ENCODE assay signal across 8 cellular contexts in genomic region chr10:124650820-124651401, GRCh38.
DNase-seq lines count a peak whose midpoint lies in the region; ATAC-seq and TF ChIP-seq lines count a peak whose summit lies in the region.

No MANE protein-coding gene starts in this region.

- in situ Hi-C loops in gastrocnemius medialis (cut with MboI; ENCODE audit: low sequenced_read_pairs in 4 of 4): no loop called here

- peaks cover 100% of the 10 kb centered on the region for H3K4me1 ChIP-seq in CD4-positive, alpha-beta memory T cell (ENCODE audit: insufficient read depth, low read length)
- H3K4me1 ChIP-seq in SJCRH30 (peaks cover 48% of the 10 kb centered on the region), gastrocnemius medialis (peaks cover 60 to 94% of the 10 kb centered on the region in 2 donors)

- POLR2A ChIA-PET in CD4-positive, alpha-beta memory T cell (lab: Charles Lee; ENCODE audit: partially characterized antibody): interaction anchor here (0.8 to 15.2 kb wide), 12 partner anchors 13 to 90 kb away, joined by 3 to 439 read pairs (median 67); no protein-coding TSS in a partner anchor

- no peaks in the 10 kb centered on the region for H3K9me3 Mint-ChIP-seq in CD4-positive, alpha-beta memory T cell
- H3K9me3 Mint-ChIP-seq in activated naive CD4-positive, alpha-beta T cell treated with anti-CD3 and anti-CD28 coated beads, Interleukin-2, amount 50 U/mL, for 24 hours: no peaks in the 10 kb centered on the region

- no peak for TF ChIP-seq CTCF in gastrocnemius medialis (IDR thresholded peaks at IDR 0.05 in 4 of 5, conservative IDR thresholded peaks at IDR 0.05 in 1 of 5)

- no peak overlapping the region for H3K4me3 ChIP-seq in CD4-positive, alpha-beta memory T cell (ENCODE audit: low read length in 2 of 2)
- no peak overlapping the region for H3K4me3 ChIP-seq in SJCRH30
- no peak overlapping the region for H3K4me3 ChIP-seq in gastrocnemius medialis

- no peaks in the 10 kb centered on the region for H3K27me3 ChIP-seq in CD4-positive, alpha-beta memory T cell (ENCODE audit: insufficient read depth, low read length)
- no peaks in the 10 kb centered on the region for H3K27me3 ChIP-seq in SJCRH30
- no peaks in the 10 kb centered on the region for H3K27me3 ChIP-seq in gastrocnemius medialis

- TF ChIP-seq POLR2A in gastrocnemius medialis (IDR thresholded peaks at IDR 0.05): no peak

- CTCF ChIA-PET in CD4-positive, alpha-beta memory T cell (lab: Charles Lee; ENCODE audit: partially characterized antibody): interaction anchor here (0.8 to 10.6 kb wide), 9 partner anchors 8 to 94 kb away, joined by 3 to 200 read pairs (median 35); no protein-coding TSS in a partner anchor

- peak overlapping the region; percentile 45 to 87 (median 74) for H3K4me3 Mint-ChIP-seq in CD4-positive, alpha-beta memory T cell
- H3K4me3 Mint-ChIP-seq in activated naive CD4-positive, alpha-beta T cell treated with anti-CD3 and anti-CD28 coated beads, Interleukin-2, amount 50 U/mL, for 24 hours: peak overlapping the region; percentile 3

- H3K36me3 Mint-ChIP-seq in CD4-positive, alpha-beta memory T cell: peaks cover 8 to 28% of the 10 kb centered on the region in 2 donors
- H3K36me3 Mint-ChIP-seq in activated naive CD4-positive, alpha-beta T cell treated with anti-CD3 and anti-CD28 coated beads, Interleukin-2, amount 50 U/mL, for 24 hours: no peaks in the 10 kb centered on the region

- peaks cover 78 to 100% (median 94%) of the 10 kb centered on the region in 4 donors for H3K4me1 Mint-ChIP-seq in CD4-positive, alpha-beta memory T cell
- H3K4me1 Mint-ChIP-seq in activated naive CD4-positive, alpha-beta T cell treated with anti-CD3 and anti-CD28 coated beads, Interleukin-2, amount 50 U/mL, for 24 hours: peaks cover 86% of the 10 kb centered on the region

- no peak for ATAC-seq in gastrocnemius medialis
- no peak for ATAC-seq in GM21367 (IDR thresholded peaks at IDR 0.05; ENCODE audit: unreplicated experiment)

- H3K27ac ChIP-seq in CD4-positive, alpha-beta memory T cell (ENCODE audit: low read depth, low read length): peak overlapping the region; percentile 79
- H3K27ac ChIP-seq in SJCRH30 (peak overlapping the region; percentile 91), gastrocnemius medialis (peak overlapping the region; percentile 76 to 85 (median 82))

- peaks cover 7% of the 10 kb centered on the region for H3K36me3 ChIP-seq in CD4-positive, alpha-beta memory T cell (ENCODE audit: insufficient read depth, low read length)
- H3K36me3 ChIP-seq in SJCRH30: no peaks in the 10 kb centered on the region
- H3K36me3 ChIP-seq in gastrocnemius medialis: no peaks in the 10 kb centered on the region

- no peaks in the 10 kb centered on the region for H3K27me3 Mint-ChIP-seq in CD4-positive, alpha-beta memory T cell
- H3K27me3 Mint-ChIP-seq in activated naive CD4-positive, alpha-beta T cell treated with anti-CD3 and anti-CD28 coated beads, Interleukin-2, amount 50 U/mL, for 24 hours: no peaks in the 10 kb centered on the region

- peak; percentile 59 to 88 (median 65) for DNase-seq in CD4-positive, alpha-beta memory T cell
- DNase-seq in SJCRH30: peak in 1 of 2 experiments; percentile 22
- DNase-seq in gastrocnemius medialis: no peak
- DNase-seq in COR-L47 (lab: John Stamatoyannopoulos, UW): no peak
- no peak for DNase-seq in DMS114 treated with DMSO at 0.1 percent for 48 hours (lab: John Stamatoyannopoulos, UW; ENCODE audit: unreplicated experiment)
- DNase-seq in head of caudate nucleus: no peak

- intact Hi-C loops in CD4-positive, alpha-beta memory T cell (cut with micrococcal nuclease): loop anchor here (2.0 kb wide), 1 partner anchor 20 kb away; no protein-coding TSS in a partner anchor
- intact Hi-C loops in gastrocnemius medialis (cut with DNase I; ENCODE audit: low total_unique reads) (no loop called here), head of caudate nucleus (cut with DNase I) (no loop called here)

- H3K9me3 ChIP-seq in CD4-positive, alpha-beta memory T cell (ENCODE audit: control insufficient read depth in 1 of 2, low read length in 2 of 2): no peaks in the 10 kb centered on the region
- H3K9me3 ChIP-seq in SJCRH30 (replicated peaks) (no peaks in the 10 kb centered on the region), gastrocnemius medialis (no peaks in the 10 kb centered on the region)

- H3K27ac Mint-ChIP-seq in CD4-positive, alpha-beta memory T cell: peak overlapping the region; percentile 92 to 99 (median 97)
- H3K27ac Mint-ChIP-seq in activated naive CD4-positive, alpha-beta T cell treated with anti-CD3 and anti-CD28 coated beads, Interleukin-2, amount 50 U/mL, for 24 hours: peak overlapping the region; percentile 91

Comparison
In these comparisons a context has a peak if more than half of its experiments do, and no peak if none do; other contexts are left out.
1. DNase-seq: peak in CD4-positive, alpha-beta memory T cell (5 of 5); none in gastrocnemius medialis (0 of 2), COR-L47 (single experiment), DMS114 treated with DMSO at 0.1 percent for 48 hours (single experiment) and head of caudate nucleus (0 of 42).
2. Peak in every context shown above with its lines, with median percentiles within 50 percentile points of each other: H3K27ac ChIP-seq.